In the genomic region with DNA sequence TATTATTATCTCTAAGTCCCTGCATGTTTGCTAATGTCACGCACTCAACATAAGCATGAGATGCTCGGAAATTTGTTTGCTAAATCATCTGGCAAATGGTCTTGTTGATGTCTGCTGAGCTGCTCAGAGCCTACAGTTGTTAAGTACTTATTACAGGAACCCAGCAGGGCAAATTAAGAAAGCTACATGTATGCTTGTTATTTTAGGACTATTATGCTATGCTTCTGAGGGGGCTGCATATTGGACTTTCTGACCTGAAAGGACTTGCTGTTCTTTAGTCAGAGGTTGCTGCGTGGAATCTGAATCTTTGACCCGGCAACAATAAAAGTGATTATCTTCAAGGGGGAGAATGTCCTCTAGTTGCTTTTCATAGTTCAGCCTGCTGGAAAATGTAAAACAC, we compare ENCODE assay signal across 1 cellular context.
TF ChIP-seq lines count a peak whose summit lies in the region.

No MANE protein-coding gene starts in this region.

TF ChIP-seq in WTC11, 78 proteins besides CTCF, POLR2A, EP300 and RAD21 (continued from another document):
- no peak for TF ChIP-seq E2F4 (CRISPR knock-in tag; IDR thresholded peaks at IDR 0.05; ENCODE audit: borderline replicate concordance, low read depth)
- no peak for TF ChIP-seq MXD4 (CRISPR knock-in tag; IDR thresholded peaks at IDR 0.05; ENCODE audit: borderline replicate concordance)
- TF ChIP-seq ZNF532 (CRISPR knock-in tag; IDR thresholded peaks at IDR 0.05; ENCODE audit: borderline replicate concordance), result no peak
- TF ChIP-seq, protein P1, sequence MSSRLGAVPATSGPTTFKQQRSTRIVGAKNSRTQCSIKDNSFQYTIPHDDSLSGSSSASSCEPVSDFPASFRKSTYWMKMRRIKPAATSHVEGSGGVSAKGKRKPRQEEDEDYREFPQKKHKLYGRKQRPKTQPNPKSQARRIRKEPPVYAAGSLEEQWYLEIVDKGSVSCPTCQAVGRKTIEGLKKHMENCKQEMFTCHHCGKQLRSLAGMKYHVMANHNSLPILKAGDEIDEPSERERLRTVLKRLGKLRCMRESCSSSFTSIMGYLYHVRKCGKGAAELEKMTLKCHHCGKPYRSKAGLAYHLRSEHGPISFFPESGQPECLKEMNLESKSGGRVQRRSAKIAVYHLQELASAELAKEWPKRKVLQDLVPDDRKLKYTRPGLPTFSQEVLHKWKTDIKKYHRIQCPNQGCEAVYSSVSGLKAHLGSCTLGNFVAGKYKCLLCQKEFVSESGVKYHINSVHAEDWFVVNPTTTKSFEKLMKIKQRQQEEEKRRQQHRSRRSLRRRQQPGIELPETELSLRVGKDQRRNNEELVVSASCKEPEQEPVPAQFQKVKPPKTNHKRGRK (CRISPR knock-in tag; IDR thresholded peaks at IDR 0.05; ENCODE audit: borderline replicate concordance), result no peak
- TF ChIP-seq ATF1 (CRISPR knock-in tag; IDR thresholded peaks at IDR 0.05), result no peak
- TF ChIP-seq ZNF263 (CRISPR knock-in tag; IDR thresholded peaks at IDR 0.05; ENCODE audit: low read depth), result no peak
- TF ChIP-seq ESRRA (CRISPR knock-in tag; IDR thresholded peaks at IDR 0.05; ENCODE audit: borderline replicate concordance), result no peak
TF ChIP-seq in WTC11: peak in this region for 0.
